15 cellular contexts compared by ENCODE assay signal in the genomic region with DNA sequence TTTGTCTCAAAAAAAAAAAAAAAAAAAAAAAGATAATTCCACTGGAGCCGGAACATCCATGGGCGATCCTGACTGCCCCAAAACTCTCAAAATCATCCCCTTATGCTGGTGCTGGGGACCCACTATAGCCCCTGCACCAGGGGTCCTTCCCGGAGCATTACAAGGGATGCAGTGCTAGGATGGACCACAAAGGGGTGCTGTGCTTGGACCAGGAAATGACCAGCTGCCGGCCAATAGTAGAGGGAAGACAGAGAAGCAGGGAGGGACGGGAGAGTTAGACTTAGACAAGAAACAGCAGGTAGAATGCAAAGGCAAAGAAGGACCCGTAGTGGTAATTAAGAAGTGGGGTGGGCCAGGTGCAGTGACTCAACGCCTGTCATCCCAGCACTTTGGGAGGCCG. TPM values are rescaled to one million over a fixed set of nuclear protein-coding genes. Genes with fewer than 3 reads are reported as not detected.
DNase-seq lines count a peak whose midpoint lies in the region; ATAC-seq and TF ChIP-seq lines count a peak whose summit lies in the region.
"Had no signal": no experiment of that assay in that cellular context is flagged by ENCODE, and none has a peak within 500 bp of the region (broad histone marks: within the 10 kb centered on the region; RNA-seq: fewer than 3 reads in every experiment).

No MANE protein-coding gene starts in this region.

- H3K23ac ChIP-seq in H9 (ENCODE audit: insufficient read length, low read depth, low read length): no peak overlapping the region

- ATAC-seq in HG02588 (IDR thresholded peaks at IDR 0.05; ENCODE audit: unreplicated experiment) (no peak), GM18861 (IDR thresholded peaks at IDR 0.05; ENCODE audit: unreplicated experiment) (no peak)

- no peak overlapping the region for H2AFZ ChIP-seq in H9 (ENCODE audit: low read length)

- no peak overlapping the region for H3T11ph ChIP-seq in H9 (ENCODE audit: low read length)

- no peak overlapping the region for H2BK5ac ChIP-seq in H9 (ENCODE audit: insufficient read length, low read length)

- H2BK120ac ChIP-seq in H9 (ENCODE audit: low read depth, low read length, poor library complexity, severe bottlenecking): no peak overlapping the region

- TF ChIP-seq CTCF in AG04450 (IDR thresholded peaks at IDR 0.05; ENCODE audit: low read depth, low read length) (peak; percentile 33), H9 (conservative IDR thresholded peaks at IDR 0.05) (peak; percentile 69), astrocyte of the cerebellum (IDR thresholded peaks at IDR 0.05; ENCODE audit: low read depth, low read length, missing control alignments) (peak; percentile 40), kidney epithelial cell (IDR thresholded peaks at IDR 0.05; ENCODE audit: insufficient read depth, low read length, poor library complexity, severe bottlenecking) (peak; percentile 33)

- in situ Hi-C loops in astrocyte of the cerebellum (cut with HindIII; ENCODE audit: low sequenced_read_pairs): no loop called here

- DNase-seq in AG04450 (ENCODE audit: low read depth, low spot score) (no peak), H9 (peak; percentile 74), astrocyte of the cerebellum (ENCODE audit: low read depth) (no peak), kidney epithelial cell (ENCODE audit: low read depth) (no peak)
- DNase-seq in central memory CD4-positive, alpha-beta T cell: no peak
- DNase-seq in stimulated activated CD4-positive, alpha-beta T cell treated with anti-CD3 and anti-CD28 coated beads, Interleukin-4, amount 100 ng/mL, for 1 hour: no peak
- DNase-seq: activated CD4-positive, alpha-beta T cell treated with anti-CD3 and anti-CD28 coated beads for 1 hour; CD8-positive, alpha-beta memory T cell; Karpas-422; OCI-M1; stimulated activated naive CD4-positive, alpha-beta T cell treated with Interleukin-2 at 50 U/mL for 16 hours had no signal

- no peaks in the 10 kb centered on the region for H3K9me3 Mint-ChIP-seq in H9

- no peak overlapping the region for H2BK15ac ChIP-seq in H9 (ENCODE audit: low read depth, low read length)

- no peak overlapping the region for H2BK20ac ChIP-seq in H9 (ENCODE audit: low read depth, low read length, poor library complexity, severe bottlenecking)

- H2BK12ac ChIP-seq in H9 (ENCODE audit: insufficient read length, low read depth, low read length): no peak overlapping the region

- no peak overlapping the region for H3K4me3 Mint-ChIP-seq in H9
- H3K4me3 Mint-ChIP-seq: activated naive CD8-positive, alpha-beta T cell; CD8-positive, alpha-beta memory T cell had no signal

- H3K27me3 ChIP-seq in AG04450 (ENCODE audit: control insufficient read depth, insufficient read depth, low read length) (no peaks in the 10 kb centered on the region), H9 (ENCODE audit: insufficient read depth, low read length) (no peaks in the 10 kb centered on the region), kidney epithelial cell (ENCODE audit: control insufficient read depth, insufficient read depth, low read length) (no peaks in the 10 kb centered on the region)
- H3K27me3 ChIP-seq: right atrium auricular region had no signal

- H3K4ac ChIP-seq in H9 (ENCODE audit: low read depth, low read length): no peak overlapping the region

- no peak overlapping the region for H3K18ac ChIP-seq in H9 (ENCODE audit: insufficient read length, low read depth, low read length)

- WGBS in H9 (ENCODE audit: extremely low coverage, insufficient read length, low lambda C conversion rate): no CpG with 5 or more reads among the region's 8 CpGs

- H2AK5ac ChIP-seq in H9 (ENCODE audit: insufficient read length, low read length): no peak overlapping the region

- H3K27ac ChIP-seq in AG04450 (ENCODE audit: low read depth, low read length) (no peak overlapping the region), H9 (ENCODE audit: insufficient read length, low read depth, low read length) (no peak overlapping the region)
- H3K27ac ChIP-seq: right atrium auricular region had no signal

- H3K4me3 ChIP-seq in AG04450 (ENCODE audit: low read depth, low read length): no peak overlapping the region
- H3K4me3 ChIP-seq in astrocyte of the cerebellum (ENCODE audit: low read depth, low read length): no peak overlapping the region
- no peak overlapping the region for H3K4me3 ChIP-seq in kidney epithelial cell (ENCODE audit: low read depth, low read length)
- H3K4me3 ChIP-seq: right atrium auricular region had no signal

- H3K79me2 ChIP-seq in H9 (ENCODE audit: insufficient read depth, low read length): no peaks in the 10 kb centered on the region

- H3K9me3 ChIP-seq in AG04450 (ENCODE audit: control insufficient read depth, insufficient read depth, low read length): peaks cover 3% of the 10 kb centered on the region; the same call in 1 of the 2 replicates
- H3K9me3 ChIP-seq in H9 (ENCODE audit: control insufficient read depth, low read depth, low read length): no peaks in the 10 kb centered on the region
- H3K9me3 ChIP-seq: right atrium auricular region had no signal

- H3K9ac ChIP-seq in H9 (ENCODE audit: extremely low read depth, insufficient read length, low read length): no peak overlapping the region

- H4K20me1 ChIP-seq in H9 (ENCODE audit: control insufficient read depth, insufficient read depth, insufficient read length): no peaks in the 10 kb centered on the region

- H4K8ac ChIP-seq in H9 (replicated peaks; ENCODE audit: insufficient read length, low read depth, low read length): no peak overlapping the region

- H3K27me3 Mint-ChIP-seq in H9 (ENCODE audit: low read depth): no peaks in the 10 kb centered on the region
- H3K27me3 Mint-ChIP-seq: activated naive CD8-positive, alpha-beta T cell; CD8-positive, alpha-beta memory T cell had no signal

- no peak overlapping the region for H3K56ac ChIP-seq in H9 (ENCODE audit: insufficient read length, low read depth, low read length)

- no peaks in the 10 kb centered on the region for H3K36me3 ChIP-seq in kidney epithelial cell (ENCODE audit: control insufficient read depth, insufficient read depth, low read length)
- H3K36me3 ChIP-seq: right atrium auricular region had no signal

- H3K4me2 ChIP-seq in H9 (ENCODE audit: insufficient read depth, insufficient read length, low read length): no peak overlapping the region

- peaks cover 3% of the 10 kb centered on the region for H3K23me2 ChIP-seq in H9 (ENCODE audit: insufficient read length, low read depth, low read length, poor library complexity, severe bottlenecking)

- no peaks in the 10 kb centered on the region for H3K4me1 ChIP-seq in H9 (ENCODE audit: insufficient read depth, low read length)
- H3K4me1 ChIP-seq: right atrium auricular region had no signal

- no peak overlapping the region for H4K91ac ChIP-seq in H9 (ENCODE audit: insufficient read length, low read depth, low read length)

- H3K79me1 ChIP-seq in H9 (ENCODE audit: insufficient read depth, low read depth, low read length, poor library complexity, severe bottlenecking): no peaks in the 10 kb centered on the region

- no peak overlapping the region for H4K5ac ChIP-seq in H9 (ENCODE audit: insufficient read length, low read depth, low read length)

- no peak overlapping the region; a peak in 1 of 7 replicates for H3K27ac Mint-ChIP-seq in H9
- H3K27ac Mint-ChIP-seq: activated naive CD8-positive, alpha-beta T cell had no signal

- POLR2A ChIA-PET in AG04450 (lab: Yijun Ruan, JAX): interaction anchor here (0.7 kb wide), 1 partner anchor 39 kb away, joined by 4 read pairs; no protein-coding TSS in a partner anchor

- peaks cover 0 to 3% of the 10 kb centered on the region in 2 experiments; a peak in 1 of 4 replicates for H3K4me1 Mint-ChIP-seq in H9
- H3K4me1 Mint-ChIP-seq: CD8-positive, alpha-beta memory T cell had no signal

- no peak overlapping the region for H3K14ac ChIP-seq in H9 (ENCODE audit: insufficient read depth, low read length)

- CTCF ChIA-PET in AG04450 (lab: Charles Lee): interaction anchor here (0.7 kb wide), 1 partner anchor 420 kb away, joined by 4 read pairs; no protein-coding TSS in a partner anchor

- H3K36me3 Mint-ChIP-seq in H9 (ENCODE audit: insufficient read depth in 1 of 3, low read depth in 3 of 3): peaks cover 0 to 7% (median 3%) of the 10 kb centered on the region in 3 experiments; a peak in 3 of 7 replicates
- H3K36me3 Mint-ChIP-seq: activated naive CD8-positive, alpha-beta T cell had no signal

RNA-seq across cellular contexts. Expression of gene RCC1L, which starts 40.5 kb away (rescaled TPM):
- 56.1 and 59.1 TPM in 2 replicates for polyA plus RNA-seq in AG04450 (2011; rRNA removed)
- 28.7 and 32.9 TPM in 2 replicates for polyA minus RNA-seq in AG04450 (2011; rRNA and poly(A)+ RNA removed)
- total RNA-seq in H9 (2021) (54.1 and 56.0 TPM in 2 replicates), kidney epithelial cell (42.4 TPM in 2 replicates)

RNA-seq across cellular contexts. Expression of gene GTF2IRD2B, which starts 59.3 kb away (rescaled TPM):
- 22.0 and 23.6 TPM in 2 replicates for polyA plus RNA-seq in AG04450 (2011; rRNA removed)
- polyA minus RNA-seq in AG04450 (2011; rRNA and poly(A)+ RNA removed): 19.2 and 28.8 TPM in 2 replicates
- total RNA-seq in H9 (2021): 13.7 and 15.4 TPM in 2 replicates
- total RNA-seq in kidney epithelial cell: 26.3 and 29.0 TPM in 2 replicates
